ENCODE assay signal across 8 cellular contexts in the genomic region with DNA sequence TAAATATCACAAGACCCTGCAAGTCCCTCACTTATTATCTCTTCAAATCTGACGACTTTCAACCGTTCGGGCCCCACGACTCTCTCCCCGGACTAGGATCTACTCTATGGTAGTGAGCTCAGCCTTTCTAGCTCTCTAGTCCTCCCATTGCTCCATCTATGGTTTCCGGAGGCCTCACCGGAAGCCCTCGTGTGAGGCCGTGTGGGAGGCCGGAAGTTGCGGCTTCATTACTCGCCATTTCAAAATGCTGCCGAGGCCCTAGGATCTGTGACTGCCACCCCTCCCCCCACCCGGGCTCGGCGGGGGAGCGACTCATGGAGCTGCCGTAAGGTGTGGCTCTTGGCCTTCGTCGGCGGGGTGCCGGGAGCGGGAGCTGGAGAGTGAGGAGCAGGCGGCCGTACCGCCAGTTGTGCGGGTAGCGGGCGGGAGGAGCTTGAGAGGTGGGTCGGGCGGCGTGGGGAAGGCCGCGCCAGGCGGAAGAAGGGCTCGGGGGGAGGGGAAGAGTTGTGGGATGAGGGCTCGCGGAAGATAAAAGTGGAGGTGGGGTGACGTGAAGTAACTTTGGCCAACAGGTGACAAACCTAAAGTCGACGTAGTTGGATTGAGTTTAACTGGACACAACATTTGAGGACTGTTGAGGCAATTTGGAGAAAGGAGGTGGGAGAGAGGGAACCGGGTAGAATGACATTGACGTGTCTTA. TPM values are rescaled to one million over a fixed set of nuclear protein-coding genes. Genes with fewer than 3 reads are reported as not detected.
DNase-seq lines count a peak whose midpoint lies in the region; ATAC-seq and TF ChIP-seq lines count a peak whose summit lies in the region.

A gene with protein sequence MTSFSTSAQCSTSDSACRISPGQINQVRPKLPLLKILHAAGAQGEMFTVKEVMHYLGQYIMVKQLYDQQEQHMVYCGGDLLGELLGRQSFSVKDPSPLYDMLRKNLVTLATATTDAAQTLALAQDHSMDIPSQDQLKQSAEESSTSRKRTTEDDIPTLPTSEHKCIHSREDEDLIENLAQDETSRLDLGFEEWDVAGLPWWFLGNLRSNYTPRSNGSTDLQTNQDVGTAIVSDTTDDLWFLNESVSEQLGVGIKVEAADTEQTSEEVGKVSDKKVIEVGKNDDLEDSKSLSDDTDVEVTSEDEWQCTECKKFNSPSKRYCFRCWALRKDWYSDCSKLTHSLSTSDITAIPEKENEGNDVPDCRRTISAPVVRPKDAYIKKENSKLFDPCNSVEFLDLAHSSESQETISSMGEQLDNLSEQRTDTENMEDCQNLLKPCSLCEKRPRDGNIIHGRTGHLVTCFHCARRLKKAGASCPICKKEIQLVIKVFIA (plus strand): TSS at position 227 of the 700 bp plus-strand sequence. CDS start 9,113 bp downstream, outside the sequence.

- peak within 1 kb of the TSS; percentile 87 for H3K4me3 ChIP-seq in MM.1S (ENCODE audit: low read length)
- peak within 1 kb of the TSS; percentile 77 for H3K4me3 ChIP-seq in fibroblast of the aortic adventitia (ENCODE audit: low read depth, low read length)

- H3F3A ChIP-seq in MM.1S (ENCODE audit: insufficient read depth, low read length): peaks cover 82% of the 10 kb centered on the region

- no peaks in the 10 kb centered on the region for H3K9me3 Mint-ChIP-seq in nephron progenitor cell

- no peaks in the 10 kb centered on the region for H3K27me3 ChIP-seq in MM.1S (replicated peaks; ENCODE audit: insufficient read depth, low read length)

- peak within 1 kb of the TSS; percentile 54 for H2AFZ ChIP-seq in MM.1S (ENCODE audit: low read length)

- peak within 1 kb of the TSS; percentile 61 for H3K4me2 ChIP-seq in MM.1S (ENCODE audit: low read depth, low read length)

- peaks cover 5% of the 10 kb centered on the region for H3K27me3 Mint-ChIP-seq in nephron progenitor cell (ENCODE audit: low read depth, poor library complexity)

- H3K27ac Mint-ChIP-seq in nephron progenitor cell: no peak within 1 kb of the TSS

- H3K36me3 ChIP-seq in ES-I3 (ENCODE audit: insufficient read depth, low read length) (no peaks in the 10 kb centered on the region), MM.1S (replicated peaks; ENCODE audit: insufficient read depth, low read length) (0 out of 2 replicates have a peak, but pooled peaks cover 3% of the 10 kb centered on the region)

- H3K9me2 ChIP-seq in MM.1S (replicated peaks; ENCODE audit: insufficient read depth, low read length): no peaks in the 10 kb centered on the region

- no peaks in the 10 kb centered on the region for H3K9me3 ChIP-seq in ES-I3 (ENCODE audit: control insufficient read depth, insufficient read depth, low read length)
- H3K9me3 ChIP-seq in MM.1S (replicated peaks; ENCODE audit: insufficient read depth, low read length): no peaks in the 10 kb centered on the region

- peak; percentile 93 for ATAC-seq in stimulated activated naive CD8-positive, alpha-beta T cell treated with anti-CD3 and anti-CD28 coated beads, Interleukin-15, Interleukin-2, amounts not matched to agents 100 U/mL and 50 U/mL, for 24 hours

- no peaks in the 10 kb centered on the region for H3K4me1 ChIP-seq in ES-I3 (ENCODE audit: insufficient read depth, low read length)
- H3K4me1 ChIP-seq in MM.1S (ENCODE audit: low read length): peaks cover 38% of the 10 kb centered on the region

- no peak within 1 kb of the TSS for H3K4me3 Mint-ChIP-seq in nephron progenitor cell

- H3K27ac ChIP-seq in MM.1S (ENCODE audit: low read length): peak within 1 kb of the TSS; percentile 98

- H4K20me1 ChIP-seq in MM.1S (ENCODE audit: insufficient read depth, low read length): no peaks in the 10 kb centered on the region

- H3K36me3 Mint-ChIP-seq in nephron progenitor cell (ENCODE audit: low read depth): peaks cover 36% of the 10 kb centered on the region

- H3K9ac ChIP-seq in ES-I3 (ENCODE audit: low read depth, low read length): peak within 1 kb of the TSS; percentile 58
- peak within 1 kb of the TSS; percentile 98 for H3K9ac ChIP-seq in MM.1S (ENCODE audit: low read length)

- TF ChIP-seq CTCF in MM.1S (IDR thresholded peaks at IDR 0.05; ENCODE audit: low read length): no peak
- TF ChIP-seq CTCF in fibroblast of the aortic adventitia (IDR thresholded peaks at IDR 0.05; ENCODE audit: insufficient read depth, low read length): no peak
- TF ChIP-seq CTCF in nephron progenitor cell (IDR thresholded peaks at IDR 0.05): no peak

- DNase-seq in HCEC 1CT (peak; percentile 97), MM.1S (peak; percentile 100), SHP77 (lab: John Stamatoyannopoulos, UW) (peak; percentile 94 to 96), fibroblast of the aortic adventitia (ENCODE audit: low read depth) (peak; percentile 97), nephron progenitor cell (peak; percentile 89)
- peak; percentile 90 for DNase-seq in activated T-helper 9 cell treated with anti-CD3 and anti-CD28 coated beads, Interleukin-2, amount 50 U/mL, for 16 hours (ENCODE audit: low read depth)
- peak; percentile 96 for DNase-seq in stimulated activated naive CD8-positive, alpha-beta T cell treated with anti-CD3 and anti-CD28 coated beads, Interleukin-15, Interleukin-2, amounts not matched to agents 100 U/mL and 50 U/mL, for 24 hours

- H3K79me2 ChIP-seq in MM.1S (ENCODE audit: low read length): peaks cover 46% of the 10 kb centered on the region

- peaks cover 17% of the 10 kb centered on the region for H3K4me1 Mint-ChIP-seq in nephron progenitor cell

RNA-seq across cellular contexts. Expression of the gene that starts here (rescaled TPM):
- total RNA-seq in fibroblast of the aortic adventitia (ENCODE audit: low replicate concordance): 55.1 and 107 TPM in 2 replicates

Comparison
In these comparisons a context has a peak if more than half of its experiments do, and no peak if none do; other contexts are left out.
1. Peak in every context shown above with its lines: DNase-seq, ATAC-seq, H3K4me3 ChIP-seq and H3K27ac ChIP-seq.